Comparison of ENCODE assay signal across 11 cellular contexts in genomic region chr11:76788661-76789442, GRCh38. TPM values are rescaled to one million over a fixed set of nuclear protein-coding genes. Genes with fewer than 3 reads are reported as not detected.
DNase-seq lines count a peak whose midpoint lies in the region; ATAC-seq and TF ChIP-seq lines count a peak whose summit lies in the region.
"Had no signal": no experiment of that assay in that cellular context is flagged by ENCODE, and none has a peak within 500 bp of the region (broad histone marks: within the 10 kb centered on the region; RNA-seq: fewer than 3 reads in every experiment).

No MANE protein-coding gene starts in this region.

- peaks cover 4% of the 10 kb centered on the region for H3K27me3 Mint-ChIP-seq in neural progenitor cell (ENCODE audit: insufficient read depth, low read depth)

- H3K9ac ChIP-seq in neural progenitor cell = no peak overlapping the region

- no peak overlapping the region for H3K4me3 Mint-ChIP-seq in neural progenitor cell
- H3K4me3 Mint-ChIP-seq: stimulated activated memory B cell treated with anti-CD40 and anti-IgM and Interleukin-4, amounts not matched to agents 10 μg/mL and 1 μg/mL and 100 μg/mL, for 72 hours had no signal

- H3K4me3 ChIP-seq in esophagus (ENCODE audit: low read depth in 1 of 2, low read length in 2 of 2) (no peak overlapping the region), neural progenitor cell (no peak overlapping the region)
- H3K4me3 ChIP-seq: SJSA1 had no signal

- 48 to 50% methylated on average over 10 of the region's 10 CpGs for WGBS in esophagus, 2 donors

- H3K27ac ChIP-seq in esophagus (ENCODE audit: low read depth in 2 of 2, low read length in 1 of 2) (peak overlapping the region; percentile 84 to 89), neural progenitor cell (no peak overlapping the region)
- H3K27ac ChIP-seq: SJSA1 had no signal

- peaks cover 91% of the 10 kb centered on the region for H3K79me2 ChIP-seq in neural progenitor cell (ENCODE audit: low read depth)

- H2AFZ ChIP-seq in neural progenitor cell (replicated peaks) = no peak overlapping the region

- ATAC-seq in HG03280 (IDR thresholded peaks at IDR 0.05; ENCODE audit: unreplicated experiment) = no peak
- no peak for ATAC-seq in HG03439 (IDR thresholded peaks at IDR 0.05; ENCODE audit: unreplicated experiment)
- no peak for ATAC-seq in GM21390 (IDR thresholded peaks at IDR 0.05; ENCODE audit: unreplicated experiment)
- ATAC-seq: stimulated activated memory B cell treated with anti-CD40 and anti-IgM and Interleukin-4, amounts not matched to agents 10 μg/mL and 1 μg/mL and 100 μg/mL, for 72 hours had no signal

- H3K27ac Mint-ChIP-seq in neural progenitor cell = no peak overlapping the region
- H3K27ac Mint-ChIP-seq: stimulated activated memory B cell treated with anti-CD40 and anti-IgM and Interleukin-4, amounts not matched to agents 10 μg/mL and 1 μg/mL and 100 μg/mL, for 72 hours had no signal

- H3K4me1 ChIP-seq in esophagus (ENCODE audit: control insufficient read depth in 2 of 2, insufficient read depth in 2 of 2, low read length in 1 of 2) (peaks cover 11 to 59% of the 10 kb centered on the region in 2 donors), neural progenitor cell (peaks cover 37% of the 10 kb centered on the region)

- TF ChIP-seq CTCF in neural progenitor cell (IDR thresholded peaks at IDR 0.05) = no peak

- peaks cover 25% of the 10 kb centered on the region for H3F3A ChIP-seq in neural progenitor cell (ENCODE audit: low read depth)

- peaks cover 19% of the 10 kb centered on the region for H3K9me3 Mint-ChIP-seq in neural progenitor cell
- H3K9me3 Mint-ChIP-seq: stimulated activated memory B cell treated with anti-CD40 and anti-IgM and Interleukin-4, amounts not matched to agents 10 μg/mL and 1 μg/mL and 100 μg/mL, for 72 hours had no signal

- H3K9me3 ChIP-seq in esophagus (ENCODE audit: control insufficient read depth in 2 of 2, insufficient read depth in 1 of 2, low read depth in 1 of 2, low read length in 1 of 2) (no peaks in the 10 kb centered on the region), neural progenitor cell (ENCODE audit: low read depth) (no peaks in the 10 kb centered on the region)
- H3K9me3 ChIP-seq: SJSA1 had no signal

- H3K4me2 ChIP-seq in neural progenitor cell = peak overlapping the region; percentile 5

- peaks cover 59% of the 10 kb centered on the region for H3K4me1 Mint-ChIP-seq in neural progenitor cell
- H3K4me1 Mint-ChIP-seq: stimulated activated memory B cell treated with anti-CD40 and anti-IgM and Interleukin-4, amounts not matched to agents 10 μg/mL and 1 μg/mL and 100 μg/mL, for 72 hours had no signal

- peaks cover 37% of the 10 kb centered on the region for H3K36me3 Mint-ChIP-seq in neural progenitor cell
- H3K36me3 Mint-ChIP-seq: stimulated activated memory B cell treated with anti-CD40 and anti-IgM and Interleukin-4, amounts not matched to agents 10 μg/mL and 1 μg/mL and 100 μg/mL, for 72 hours had no signal

- peaks cover 70% of the 10 kb centered on the region for H4K20me1 ChIP-seq in neural progenitor cell (ENCODE audit: low read depth)

- H3K36me3 ChIP-seq in esophagus (ENCODE audit: control insufficient read depth in 2 of 2, insufficient read depth in 2 of 2, low read length in 1 of 2) (peaks cover 0 to 6% of the 10 kb centered on the region in 2 donors), neural progenitor cell (no peaks in the 10 kb centered on the region)
- H3K36me3 ChIP-seq: SJSA1 had no signal

- no peaks in the 10 kb centered on the region for H3K27me3 ChIP-seq in esophagus (ENCODE audit: control insufficient read depth in 1 of 2, insufficient read depth in 2 of 2, low read length in 2 of 2)
- no peaks in the 10 kb centered on the region for H3K27me3 ChIP-seq in neural progenitor cell
- H3K27me3 ChIP-seq: SJSA1 had no signal

- DNase-seq in 8988T = peak; percentile 17
- DNase-seq in LoVo (ENCODE audit: low spot score) = peak; percentile 81
- DNase-seq in neural progenitor cell (ENCODE audit: low spot score) = no peak
- DNase-seq in HCEC 1CT = no peak
- DNase-seq: KG1 had no signal

RNA-seq across cellular contexts. Expression of gene TSKU, which starts 5.7 kb away (rescaled TPM):
- 10 to 100 TPM; 23.9 to 34.8 TPM for polyA plus RNA-seq in esophagus
- total RNA-seq in neural progenitor cell (ENCODE audit: low replicate concordance) = 7.1 and 22.8 TPM in 2 replicates

Comparison
In these comparisons a context has a peak if more than half of its experiments do, and no peak if none do; other contexts are left out.
1. DNase-seq: peak in 8988T (single experiment) and LoVo (single experiment); none in neural progenitor cell (single experiment) and HCEC 1CT (single experiment).